In genomic region chr16:68285683-68286082, GRCh38 we compare ENCODE assay signal across 11 cellular contexts. TPM values are rescaled to one million over a fixed set of nuclear protein-coding genes. Genes with fewer than 3 reads are reported as not detected.
DNase-seq lines count a peak whose midpoint lies in the region; ATAC-seq and TF ChIP-seq lines count a peak whose summit lies in the region.
"Had no signal": no experiment of that assay in that cellular context is flagged by ENCODE, and none has a peak within 500 bp of the region (broad histone marks: within the 10 kb centered on the region; RNA-seq: fewer than 3 reads in every experiment).

No MANE protein-coding gene starts in this region.

- TF ChIP-seq CTCF in NB4 (IDR thresholded peaks at IDR 0.05; ENCODE audit: low read depth, low read length): no peak

- TF ChIP-seq POLR2A in NB4 (IDR thresholded peaks at IDR 0.05; ENCODE audit: extremely low read depth, insufficient read length): no peak

- no peaks in the 10 kb centered on the region for H3K9me3 ChIP-seq in MG63

- peaks cover 5% of the 10 kb centered on the region for H3K36me3 ChIP-seq in MG63
- H3K36me3 ChIP-seq: cardiac muscle cell had no signal

- no peak for DNase-seq in activated CD4-positive, alpha-beta T cell treated with anti-CD3 and anti-CD28 coated beads, Interleukin-2, amount 10 ng/mL, durations not matched to agents 7 days and 5 days
- DNase-seq in activated CD4-positive, alpha-beta T cell treated with anti-CD3 and anti-CD28 coated beads, Interleukin-2, amount 50 U/mL, for 4 hours: no peak
- DNase-seq in NB4 (ENCODE audit: low read depth): no peak
- no peak for DNase-seq in stimulated activated naive B cell treated with anti-CD40 and anti-IgM and Interleukin-4, amounts not matched to agents 10 μg/mL and 1 μg/mL and 100 μg/mL, for 72 hours
- no peak for DNase-seq in MG63
- no peak for DNase-seq in NCI-H128 (lab: John Stamatoyannopoulos, UW; ENCODE audit: unreplicated experiment)
- DNase-seq: NCI-H1930, nephron progenitor cell had no signal

- H3K27me3 Mint-ChIP-seq in activated CD4-positive, alpha-beta T cell treated with anti-CD3 and anti-CD28 coated beads, Interleukin-2, amount 10 ng/mL, durations not matched to agents 7 days and 5 days: no peaks in the 10 kb centered on the region
- H3K27me3 Mint-ChIP-seq in dendritic cell treated with granulocyte-macrophage colony-stimulating factor and Interleukin-4, amounts not matched to agents 40 ng/mL and 50 ng/mL, for 4 days: no peaks in the 10 kb centered on the region
- H3K27me3 Mint-ChIP-seq in stimulated activated naive B cell treated with anti-CD40 and anti-IgM and Interleukin-4, amounts not matched to agents 10 μg/mL and 1 μg/mL and 100 μg/mL, for 72 hours: no peaks in the 10 kb centered on the region

- H3K36me3 Mint-ChIP-seq in activated CD4-positive, alpha-beta T cell treated with anti-CD3 and anti-CD28 coated beads, Interleukin-2, amount 10 ng/mL, durations not matched to agents 7 days and 5 days (ENCODE audit: low read depth): peaks cover 72% of the 10 kb centered on the region
- peaks cover 70% of the 10 kb centered on the region for H3K36me3 Mint-ChIP-seq in dendritic cell treated with granulocyte-macrophage colony-stimulating factor and Interleukin-4, amounts not matched to agents 40 ng/mL and 50 ng/mL, for 4 days (ENCODE audit: low read depth)
- H3K36me3 Mint-ChIP-seq in stimulated activated naive B cell treated with anti-CD40 and anti-IgM and Interleukin-4, amounts not matched to agents 10 μg/mL and 1 μg/mL and 100 μg/mL, for 72 hours: peaks cover 53 to 59% of the 10 kb centered on the region in 2 donors

- no peaks in the 10 kb centered on the region for H3K27me3 ChIP-seq in MG63
- H3K27me3 ChIP-seq: cardiac muscle cell had no signal

- H3K27ac Mint-ChIP-seq in activated CD4-positive, alpha-beta T cell treated with anti-CD3 and anti-CD28 coated beads, Interleukin-2, amount 10 ng/mL, durations not matched to agents 7 days and 5 days: peak overlapping the region; percentile 83
- H3K27ac Mint-ChIP-seq in dendritic cell treated with granulocyte-macrophage colony-stimulating factor and Interleukin-4, amounts not matched to agents 40 ng/mL and 50 ng/mL, for 4 days: peak overlapping the region; percentile 89
- H3K27ac Mint-ChIP-seq in stimulated activated naive B cell treated with anti-CD40 and anti-IgM and Interleukin-4, amounts not matched to agents 10 μg/mL and 1 μg/mL and 100 μg/mL, for 72 hours: peak overlapping the region; percentile 76

- H3K4me1 Mint-ChIP-seq in activated CD4-positive, alpha-beta T cell treated with anti-CD3 and anti-CD28 coated beads, Interleukin-2, amount 10 ng/mL, durations not matched to agents 7 days and 5 days: peaks cover 98% of the 10 kb centered on the region
- H3K4me1 Mint-ChIP-seq in dendritic cell treated with granulocyte-macrophage colony-stimulating factor and Interleukin-4, amounts not matched to agents 40 ng/mL and 50 ng/mL, for 4 days (ENCODE audit: low read depth): peaks cover 91% of the 10 kb centered on the region
- H3K4me1 Mint-ChIP-seq in stimulated activated naive B cell treated with anti-CD40 and anti-IgM and Interleukin-4, amounts not matched to agents 10 μg/mL and 1 μg/mL and 100 μg/mL, for 72 hours: peaks cover 63 to 97% of the 10 kb centered on the region in 2 donors

- intact Hi-C loops in dendritic cell treated with granulocyte-macrophage colony-stimulating factor and Interleukin-4, amounts not matched to agents 40 ng/mL and 50 ng/mL, for 4 days (cut with micrococcal nuclease): no loop called here

- H3K4me3 ChIP-seq in NB4 (ENCODE audit: low read depth, low read length): peak overlapping the region; percentile 26
- no peak overlapping the region for H3K4me3 ChIP-seq in MG63
- H3K4me3 ChIP-seq: cardiac muscle cell had no signal

- CTCF ChIA-PET in activated CD4-positive, alpha-beta T cell treated with anti-CD3 and anti-CD28 coated beads, Interleukin-2, amount 10 ng/mL, durations not matched to agents 7 days and 5 days (lab: Charles Lee): interaction anchor here (1.7 to 8.9 kb wide), 7 partner anchors 9 to 25 kb away, joined by 4 to 54 read pairs (median 15); partner anchors contain the start of genes PRMT7, SLC7A6 and SLC7A6OS

- H3K4me3 Mint-ChIP-seq in activated CD4-positive, alpha-beta T cell treated with anti-CD3 and anti-CD28 coated beads, Interleukin-2, amount 10 ng/mL, durations not matched to agents 7 days and 5 days: peak overlapping the region; percentile 72
- no peak overlapping the region for H3K4me3 Mint-ChIP-seq in dendritic cell treated with granulocyte-macrophage colony-stimulating factor and Interleukin-4, amounts not matched to agents 40 ng/mL and 50 ng/mL, for 4 days
- H3K4me3 Mint-ChIP-seq in stimulated activated naive B cell treated with anti-CD40 and anti-IgM and Interleukin-4, amounts not matched to agents 10 μg/mL and 1 μg/mL and 100 μg/mL, for 72 hours: peak overlapping the region; percentile 53 to 58
- H3K4me3 Mint-ChIP-seq: nephron progenitor cell had no signal

- H3K9me3 Mint-ChIP-seq in activated CD4-positive, alpha-beta T cell treated with anti-CD3 and anti-CD28 coated beads, Interleukin-2, amount 10 ng/mL, durations not matched to agents 7 days and 5 days: no peaks in the 10 kb centered on the region
- no peaks in the 10 kb centered on the region for H3K9me3 Mint-ChIP-seq in dendritic cell treated with granulocyte-macrophage colony-stimulating factor and Interleukin-4, amounts not matched to agents 40 ng/mL and 50 ng/mL, for 4 days
- H3K9me3 Mint-ChIP-seq in stimulated activated naive B cell treated with anti-CD40 and anti-IgM and Interleukin-4, amounts not matched to agents 10 μg/mL and 1 μg/mL and 100 μg/mL, for 72 hours: peaks cover 0 to 2% of the 10 kb centered on the region in 2 donors
- H3K9me3 Mint-ChIP-seq: nephron progenitor cell had no signal

- ATAC-seq in stimulated activated naive B cell treated with anti-CD40 and anti-IgM and Interleukin-4, amounts not matched to agents 10 μg/mL and 1 μg/mL and 100 μg/mL, for 72 hours (replicated peaks): no peak
- no peak for ATAC-seq in GM21717 (IDR thresholded peaks at IDR 0.05; ENCODE audit: unreplicated experiment)

- POLR2A ChIA-PET in activated CD4-positive, alpha-beta T cell treated with anti-CD3 and anti-CD28 coated beads, Interleukin-2, amount 10 ng/mL, durations not matched to agents 7 days and 5 days (lab: Charles Lee): interaction anchor here (0.7 kb wide), 1 partner anchor 25 kb away, joined by 3 read pairs; the partner anchor contains the start of genes PRMT7 and SLC7A6OS

RNA-seq across cellular contexts. Expression of gene SLC7A6, which starts 21.4 kb away (rescaled TPM):
- total RNA-seq in activated CD4-positive, alpha-beta T cell treated with anti-CD3 and anti-CD28 coated beads, Interleukin-2, amount 10 ng/mL, durations not matched to agents 7 days and 5 days: 100 to 1,000 TPM; 116 to 130 TPM
- 3.9 and 6.5 TPM in 2 replicates for total RNA-seq in MG63 (2014; rRNA removed; shearing (Covaris generic); ENCODE audit: low replicate concordance)

RNA-seq across cellular contexts. Expression of gene SLC7A6OS, which starts 25.1 kb away (rescaled TPM):
- 10 to 100 TPM; 25.9 to 28.6 TPM for total RNA-seq in activated CD4-positive, alpha-beta T cell treated with anti-CD3 and anti-CD28 coated beads, Interleukin-2, amount 10 ng/mL, durations not matched to agents 7 days and 5 days
- total RNA-seq in MG63 (2014; rRNA removed; shearing (Covaris generic); ENCODE audit: low replicate concordance): 5.5 and 5.7 TPM in 2 replicates

RNA-seq across cellular contexts. Expression of gene PRMT7, which starts 25.1 kb away (rescaled TPM):
- 10 to 100 TPM; 76.9 TPM for total RNA-seq in activated CD4-positive, alpha-beta T cell treated with anti-CD3 and anti-CD28 coated beads, Interleukin-2, amount 10 ng/mL, durations not matched to agents 7 days and 5 days
- total RNA-seq in MG63 (2014; rRNA removed; shearing (Covaris generic); ENCODE audit: low replicate concordance): 42.5 and 81.1 TPM in 2 replicates

RNA-seq across cellular contexts. Expression of gene PLA2G15, which starts 40.5 kb away (rescaled TPM):
- 10 to 100 TPM in 1 of 2 experiments, 1 to 10 TPM in 1; 8.4 to 10.1 TPM for total RNA-seq in activated CD4-positive, alpha-beta T cell treated with anti-CD3 and anti-CD28 coated beads, Interleukin-2, amount 10 ng/mL, durations not matched to agents 7 days and 5 days
- 10.4 and 13.7 TPM in 2 replicates for total RNA-seq in MG63 (2014; rRNA removed; shearing (Covaris generic); ENCODE audit: low replicate concordance)

RNA-seq across cellular contexts. Expression of gene ESRP2, which starts 49.8 kb away (rescaled TPM):
- total RNA-seq in activated CD4-positive, alpha-beta T cell treated with anti-CD3 and anti-CD28 coated beads, Interleukin-2, amount 10 ng/mL, durations not matched to agents 7 days and 5 days: under 1 TPM in 1 of 2 experiments, not detected in 1; 0.08 TPM
- total RNA-seq in MG63 (2014; rRNA removed; shearing (Covaris generic); ENCODE audit: low replicate concordance): 0.36 TPM in 1 of 2 replicates, not detected in the other

Comparison
In these comparisons a context has a peak if more than half of its experiments do, and no peak if none do; other contexts are left out.
1. RNA of gene SLC7A6, which starts 21.4 kb away (total RNA-seq): 116 to 130 TPM in activated CD4-positive, alpha-beta T cell treated with anti-CD3 and anti-CD28 coated beads, Interleukin-2, amount 10 ng/mL, durations not matched to agents 7 days and 5 days; 3.9 to 6.5 TPM in MG63; every median in the first group is over 10 times any median in the second.
2. Peak in every context shown above with its lines, with median percentiles within 50 percentile points of each other: H3K27ac Mint-ChIP-seq.